ENCODE assay signal across 11 cellular contexts in genomic region chr15:66291816-66292215, GRCh38. TPM values are rescaled to one million over a fixed set of nuclear protein-coding genes. Genes with fewer than 3 reads are reported as not detected.
A peak's percentile ranks its signal among the peaks of the same experiment; 100 is the strongest.
DNase-seq lines count a peak whose midpoint lies in the region; ATAC-seq, FAIRE-seq and TF ChIP-seq lines count a peak whose summit lies in the region.
"Had no signal": no experiment of that assay in that cellular context is flagged by ENCODE, and none has a peak within 500 bp of the region (broad histone marks: within the 10 kb centered on the region; RNA-seq: fewer than 3 reads in every experiment).

No MANE protein-coding gene starts in this region.

- TF ChIP-seq RAD21 in HepG2 (CRISPR knock-in tag; IDR thresholded peaks at IDR 0.05) = no peak

- H3K4me1 ChIP-seq in HepG2 (ENCODE audit: insufficient read depth, low read length) (peaks cover 50% of the 10 kb centered on the region), right lobe of liver (peaks cover 0 to 18% (median 0%) of the 10 kb centered on the region in 4 donors), OCI-LY7 (ENCODE audit: insufficient read depth, low read length, poor library complexity, severe bottlenecking) (peaks cover 43% of the 10 kb centered on the region)

- H3K4me2 ChIP-seq in HepG2 (ENCODE audit: low read depth, low read length) = peak overlapping the region; percentile 94; the same call in 1 of the 2 replicates
- H3K4me2 ChIP-seq in OCI-LY7 (ENCODE audit: low read length) = peak overlapping the region; percentile 70

- POLR2A ChIA-PET in HepG2 (lab: Yijun Ruan, JAX) (no interaction called here), OCI-LY7 (lab: Charles Lee) (interaction anchor here (0.6 to 1.9 kb wide), 9 partner anchors 9 to 505 kb away, joined by 3 to 7 read pairs (median 4); no protein-coding TSS in a partner anchor)

- H3K9me3 ChIP-seq in HepG2 (ENCODE audit: low read length) (no peaks in the 10 kb centered on the region), right lobe of liver (no peaks in the 10 kb centered on the region), OCI-LY7 (ENCODE audit: low read length) (no peaks in the 10 kb centered on the region)
- H3K9me3 ChIP-seq: tibial nerve had no signal

- H3K79me2 ChIP-seq in HepG2 (ENCODE audit: insufficient read depth, low read length) (peaks cover 27% of the 10 kb centered on the region), OCI-LY7 (ENCODE audit: insufficient read depth, low read depth, low read length) (peaks cover 33% of the 10 kb centered on the region)

- TF ChIP-seq EP300 in HepG2 (IDR thresholded peaks at IDR 0.05; ENCODE audit: low read depth in 2 of 2, low read length in 2 of 2) (no peak), HepG2 (CRISPR knock-in tag; IDR thresholded peaks at IDR 0.05; ENCODE audit: borderline replicate concordance) (no peak)

- H4K20me1 ChIP-seq in HepG2 (ENCODE audit: insufficient read depth, low read length) = no peaks in the 10 kb centered on the region
- H4K20me1 ChIP-seq in OCI-LY7 (ENCODE audit: insufficient read depth, low read length) = no peaks in the 10 kb centered on the region

- no peaks in the 10 kb centered on the region for H3K9me2 ChIP-seq in OCI-LY7 (ENCODE audit: insufficient read depth, low read length)

- in situ Hi-C loops in HepG2 (cut with HindIII; ENCODE audit: extremely low pct_ligation_motif_present, low pct_unique_long_range_greater_than_20kb) = no loop called here

- CTCF ChIA-PET in HepG2 (lab: Yijun Ruan, JAX; ENCODE audit: low intra/inter-chr PET ratio, low total read pairs) (no interaction called here), OCI-LY7 (lab: Charles Lee; ENCODE audit: unreplicated experiment) (no interaction called here)

- H3K27ac ChIP-seq in HepG2 (ENCODE audit: extremely low read length, insufficient read depth, low read length) = no peak overlapping the region
- H3K27ac ChIP-seq in right lobe of liver = no peak overlapping the region
- H3K27ac ChIP-seq in OCI-LY7 (ENCODE audit: low read depth, low read length, poor library complexity, severe bottlenecking) = no peak overlapping the region

- H3K4me3 ChIP-seq in HepG2 (replicated peaks in 1 of 3; ENCODE audit: insufficient read depth in 1 of 3, low read depth in 2 of 3, low read length in 3 of 3) = no peak overlapping the region
- H3K4me3 ChIP-seq in right lobe of liver = no peak overlapping the region
- H3K4me3 ChIP-seq in OCI-LY7 (ENCODE audit: low read depth, low read length, poor library complexity, severe bottlenecking) = peak overlapping the region; percentile 69

- no peak for ATAC-seq in HepG2
- ATAC-seq in right lobe of liver = no peak
- no peak for ATAC-seq in GM21825 (IDR thresholded peaks at IDR 0.05; ENCODE audit: unreplicated experiment)

- FAIRE-seq in HepG2 (lab: Jason Lieb, UNC) = no peak
- FAIRE-seq in urothelium cell line (lab: Jason Lieb, UNC) = peak; percentile 52

- intact Hi-C loops in HepG2 (cut with micrococcal nuclease; ENCODE audit: unreplicated experiment) (loop anchor here (10.0 kb wide), 1 partner anchor 93 kb away; the partner anchor contains the start of gene MAP2K1), right lobe of liver (cut with DNase I) (loop anchor here in 1 of 2 donors (10.0 kb wide), 1 partner anchor 203 kb away; the partner anchor contains the start of gene SNAPC5), OCI-LY7 (cut with micrococcal nuclease; ENCODE audit: unreplicated experiment) (loop anchor here (2.0 to 5.0 kb wide), 4 partner anchors 139 to 680 kb away; partner anchors contain the start of genes INTS14 and SMAD6)

- WGBS in HepG2 (ENCODE audit: low lambda C conversion rate) = 100% methylated on average over 2 of the region's 3 CpGs
- 81% methylated on average over 2 of the region's 3 CpGs for WGBS in right lobe of liver (ENCODE audit: insufficient coverage, low coverage, low lambda C conversion rate, missing lambda C conversion rate)

- H2AFZ ChIP-seq in HepG2 (ENCODE audit: low read length) (no peak overlapping the region), OCI-LY7 (ENCODE audit: low read length) (peak overlapping the region; percentile 93; the same call in 1 of the 2 replicates)

- no peak for TF ChIP-seq POLR2A in HepG2 (IDR thresholded peaks at IDR 0.05; ENCODE audit: insufficient read depth in 1 of 2, low read depth in 2 of 2, low read length in 2 of 2)
- no peak for TF ChIP-seq POLR2A in right lobe of liver (IDR thresholded peaks at IDR 0.05)

- TF ChIP-seq CTCF in HepG2 (CRISPR knock-in tag; IDR thresholded peaks at IDR 0.05) (no peak), right lobe of liver (IDR thresholded peaks at IDR 0.05) (no peak), OCI-LY7 (conservative IDR thresholded peaks at IDR 0.05; ENCODE audit: low read length) (no peak)

- DNase-seq in HepG2 (ENCODE audit: low spot score) (no peak), right lobe of liver (no peak), OCI-LY7 (ENCODE audit: low spot score) (peak; percentile 45), left kidney (ENCODE audit: low read depth, low spot score) (peak; percentile 24), urothelium cell line (ENCODE audit: low spot score) (no peak), NCI-H187 (lab: John Stamatoyannopoulos, UW) (no peak), kidney glomerular epithelial cell (lab: John Stamatoyannopoulos, UW) (no peak)
- DNase-seq: NCI-H1694, occipital lobe had no signal

- no peak overlapping the region for H3K9ac ChIP-seq in HepG2 (ENCODE audit: insufficient read depth, low read depth, low read length)

- no TSS peak for BruUV-seq in HepG2 (replicated peaks; lab: Mats Ljungman, UMichigan)
- BruUV-seq in OCI-LY7 (replicated peaks; lab: Mats Ljungman, UMichigan) = no TSS peak

- H3K36me3 ChIP-seq in HepG2 (replicated peaks in 1 of 2; ENCODE audit: control insufficient read depth in 1 of 2, insufficient read depth in 2 of 2, low read length in 2 of 2) (no peaks in the 10 kb centered on the region; a peak in 1 of 5 replicates), right lobe of liver (no peaks in the 10 kb centered on the region), OCI-LY7 (ENCODE audit: insufficient read depth, low read length) (peaks cover 11% of the 10 kb centered on the region)
- H3K36me3 ChIP-seq: tibial nerve had no signal

- H3K27me3 ChIP-seq in HepG2 (ENCODE audit: control insufficient read depth in 1 of 2, insufficient read depth in 2 of 2, low read length in 2 of 2) (no peaks in the 10 kb centered on the region; a peak in 1 of 5 replicates), right lobe of liver (no peaks in the 10 kb centered on the region)
- H3K27me3 ChIP-seq: tibial nerve had no signal

TF ChIP-seq in HepG2, 621 proteins besides CTCF, POLR2A, EP300 and RAD21 (continues in another document):
- no peak for TF ChIP-seq TMF1 (CRISPR knock-in tag; IDR thresholded peaks at IDR 0.05; ENCODE audit: low read depth)

RNA-seq across cellular contexts. Expression of gene DIS3L, which starts 1.6 kb away (rescaled TPM):
- total RNA-seq in HepG2 (2016; rRNA removed; fragmentation: Illumina TruSeq; extraction: Trizol) (50.5 and 65.4 TPM in 2 replicates), right lobe of liver (10 to 100 TPM; 16.1 to 32.3 (median 19.6) TPM), OCI-LY7 (2022) (57.8 and 67.6 TPM in 2 replicates)
- total RNA-seq in HepG2 (2016; cell fraction: cytosol; rRNA removed; fragmentation: Illumina TruSeq; extraction: Trizol; ENCODE audit: low read depth) = 19.3 and 20.2 TPM in 2 replicates
- 45.6 and 62.8 TPM in 2 replicates for total RNA-seq in HepG2 (2016; cell fraction: insoluble cytoplasmic fraction; rRNA removed; fragmentation: Illumina TruSeq; extraction: Trizol)
- total RNA-seq in HepG2 (2016; cell fraction: membrane; rRNA removed; fragmentation: Illumina TruSeq; extraction: Trizol) = 39.5 and 41.7 TPM in 2 replicates
- 43.0 and 51.0 TPM in 2 replicates for total RNA-seq in HepG2 (2016; cell fraction: nucleus; rRNA removed; fragmentation: Illumina TruSeq; extraction: Trizol)
- 14.9 and 21.0 TPM in 2 replicates for polyA plus RNA-seq in HepG2 (2011; rRNA removed)
- polyA plus RNA-seq in HepG2 (2011; cell fraction: cytosol; rRNA removed) = 9.7 and 13.6 TPM in 2 replicates
- 9.5 and 9.6 TPM in 2 replicates for polyA plus RNA-seq in HepG2 (2011; cell fraction: nucleus; rRNA removed)
- 19.6 and 25.0 TPM in 2 replicates for polyA plus RNA-seq in HepG2 (2012)
- 8.4 and 9.3 TPM in 2 replicates for polyA plus RNA-seq in HepG2 (2016; cell fraction: cytosol; fragmentation: Illumina TruSeq; extraction: Trizol; ENCODE audit: low read depth)
- 44.0 and 47.2 TPM in 2 replicates for polyA plus RNA-seq in HepG2 (2016; cell fraction: insoluble cytoplasmic fraction; fragmentation: Illumina TruSeq; extraction: Trizol; ENCODE audit: low read depth)
- 18.8 and 20.8 TPM in 2 replicates for polyA plus RNA-seq in HepG2 (2016; cell fraction: membrane; fragmentation: Illumina TruSeq; extraction: Trizol; ENCODE audit: low read depth)
- 66.1 and 70.2 TPM in 2 replicates for polyA plus RNA-seq in HepG2 (2016; cell fraction: nucleus; fragmentation: Illumina TruSeq; extraction: Trizol; ENCODE audit: insufficient read depth, low read depth)
- polyA minus RNA-seq in HepG2 (2011; rRNA and poly(A)+ RNA removed; ENCODE audit: low replicate concordance) = 17.2 and 39.1 TPM in 2 replicates
- polyA minus RNA-seq in HepG2 (2011; cell fraction: cytosol; rRNA and poly(A)+ RNA removed) = 16.4 and 19.1 TPM in 2 replicates
- 32.4 and 52.6 TPM in 2 replicates for polyA minus RNA-seq in HepG2 (2011; cell fraction: nucleus; rRNA and poly(A)+ RNA removed)
- 33.9 and 41.2 TPM in 2 replicates for total RNA-seq in OCI-LY7 (2014; rRNA removed; shearing (Covaris generic))

RNA-seq across cellular contexts. Expression of gene MEGF11, which starts 38.3 kb away (rescaled TPM):
- total RNA-seq in HepG2 (2016; rRNA removed; fragmentation: Illumina TruSeq; extraction: Trizol) = not detected in 2 replicates
- total RNA-seq in HepG2 (2016; cell fraction: cytosol; rRNA removed; fragmentation: Illumina TruSeq; extraction: Trizol; ENCODE audit: low read depth) = not detected in 2 replicates
- not detected in 2 replicates for total RNA-seq in HepG2 (2016; cell fraction: insoluble cytoplasmic fraction; rRNA removed; fragmentation: Illumina TruSeq; extraction: Trizol)
- not detected in 2 replicates for total RNA-seq in HepG2 (2016; cell fraction: membrane; rRNA removed; fragmentation: Illumina TruSeq; extraction: Trizol)
- not detected in 2 replicates for total RNA-seq in HepG2 (2016; cell fraction: nucleus; rRNA removed; fragmentation: Illumina TruSeq; extraction: Trizol)
- polyA plus RNA-seq in HepG2 (2011; rRNA removed) = not detected in 2 replicates
- not detected in 2 replicates for polyA plus RNA-seq in HepG2 (2011; cell fraction: cytosol; rRNA removed)
- 0.50 TPM in 1 of 2 replicates, not detected in the other for polyA plus RNA-seq in HepG2 (2011; cell fraction: nucleus; rRNA removed)
- polyA plus RNA-seq in HepG2 (2012) = 0.31 and 0.35 TPM in 2 replicates
- polyA plus RNA-seq in HepG2 (2016; cell fraction: cytosol; fragmentation: Illumina TruSeq; extraction: Trizol; ENCODE audit: low read depth) = not detected in 2 replicates
- polyA plus RNA-seq in HepG2 (2016; cell fraction: insoluble cytoplasmic fraction; fragmentation: Illumina TruSeq; extraction: Trizol; ENCODE audit: low read depth) = not detected in 2 replicates
- polyA plus RNA-seq in HepG2 (2016; cell fraction: membrane; fragmentation: Illumina TruSeq; extraction: Trizol; ENCODE audit: low read depth) = not detected in 2 replicates
- not detected in 2 replicates for polyA plus RNA-seq in HepG2 (2016; cell fraction: nucleus; fragmentation: Illumina TruSeq; extraction: Trizol; ENCODE audit: insufficient read depth, low read depth)
- not detected in 2 replicates for polyA minus RNA-seq in HepG2 (2011; rRNA and poly(A)+ RNA removed; ENCODE audit: low replicate concordance)
- not detected in 2 replicates for polyA minus RNA-seq in HepG2 (2011; cell fraction: cytosol; rRNA and poly(A)+ RNA removed)
- polyA minus RNA-seq in HepG2 (2011; cell fraction: nucleus; rRNA and poly(A)+ RNA removed) = 0.37 and 1.0 TPM in 2 replicates
- total RNA-seq in right lobe of liver = not detected
- total RNA-seq in OCI-LY7 (2014; rRNA removed; shearing (Covaris generic)) = 3.3 and 3.5 TPM in 2 replicates
- 6.8 and 9.1 TPM in 2 replicates for total RNA-seq in OCI-LY7 (2022)

Comparison
In these comparisons a context has a peak if more than half of its experiments do, and no peak if none do; other contexts are left out.
1. DNase-seq: peak in OCI-LY7 (single experiment) and left kidney (single experiment); none in HepG2 (single experiment), right lobe of liver (0 of 3), urothelium cell line (single experiment), NCI-H187 (0 of 2) and kidney glomerular epithelial cell (single experiment).